ENCODE assay signal across 9 cellular contexts in the genomic region with DNA sequence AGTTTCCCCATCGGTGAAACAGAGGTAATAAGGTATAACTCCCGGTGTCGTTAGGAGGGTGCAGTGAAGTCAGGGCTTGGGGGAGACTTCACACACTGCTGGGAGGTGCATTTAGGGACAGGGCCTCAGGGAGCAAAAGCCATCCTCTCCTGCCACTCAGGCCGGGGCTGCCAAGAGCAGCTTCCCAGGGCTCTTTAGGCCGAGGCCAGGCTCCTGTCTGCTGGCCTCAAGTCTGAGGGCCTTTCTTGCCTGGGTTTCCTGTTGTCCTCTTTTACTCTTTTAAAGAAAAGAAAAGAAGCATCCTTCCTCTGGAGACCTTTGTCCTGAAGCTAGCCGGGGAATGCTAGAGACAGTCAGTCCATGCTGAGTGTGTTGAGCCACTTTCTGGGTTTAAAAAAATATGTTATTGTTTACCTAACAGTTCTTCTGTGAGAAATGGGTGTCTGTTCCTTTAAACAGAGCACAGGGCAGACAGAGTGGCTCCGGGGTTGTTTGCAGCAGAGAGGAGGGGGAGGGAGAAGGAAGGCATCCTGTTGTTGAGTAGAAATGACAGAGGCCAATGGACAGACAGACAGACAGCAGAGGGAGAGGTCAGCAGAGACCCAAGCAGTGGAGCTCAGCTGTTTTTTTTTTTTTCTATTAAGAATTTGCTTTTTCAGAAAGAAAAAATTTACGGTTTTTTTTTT.
DNase-seq lines count a peak whose midpoint lies in the region; TF ChIP-seq lines count a peak whose summit lies in the region.
"Had no signal": no experiment of that assay in that cellular context is flagged by ENCODE, and none has a peak within 500 bp of the region (broad histone marks: within the 10 kb centered on the region; RNA-seq: fewer than 3 reads in every experiment).

No MANE protein-coding gene starts in this region.

- H2BK5ac ChIP-seq in trophoblast cell (ENCODE audit: low read depth, low read length, poor library complexity) = peak overlapping the region; percentile 98

- peak overlapping the region; percentile 92 for H3K14ac ChIP-seq in trophoblast cell (ENCODE audit: low read length)

- no peak overlapping the region for H3K9ac ChIP-seq in trophoblast cell (ENCODE audit: low read length)

- peak overlapping the region; percentile 91 for H3K27ac ChIP-seq in trophoblast cell (ENCODE audit: low read depth, low read length)
- no peak overlapping the region for H3K27ac ChIP-seq in effector memory CD4-positive, alpha-beta T cell (ENCODE audit: insufficient read depth, low read length, poor library complexity, severe bottlenecking)
- H3K27ac ChIP-seq: epithelial cell of prostate had no signal

- in situ Hi-C loops in GM13977 (cut with MboI; ENCODE audit: low pct_unique_long_range_greater_than_20kb, low sequenced_read_pairs, unreplicated experiment) = no loop called here

- H4K12ac ChIP-seq in trophoblast cell (ENCODE audit: low read depth, low read length) = peak overlapping the region; percentile 28

- no peaks in the 10 kb centered on the region for H3K9me3 ChIP-seq in trophoblast cell (ENCODE audit: insufficient read depth, low read depth, low read length)
- no peaks in the 10 kb centered on the region for H3K9me3 ChIP-seq in effector memory CD4-positive, alpha-beta T cell (ENCODE audit: control insufficient read depth, low read length)

- H2BK12ac ChIP-seq in trophoblast cell (ENCODE audit: low read length) = peak overlapping the region; percentile 96

- H4K8ac ChIP-seq in trophoblast cell (ENCODE audit: low read depth, low read length) = peak overlapping the region; percentile 96

- H3K23ac ChIP-seq in trophoblast cell (ENCODE audit: low read length) = no peak overlapping the region

- peak overlapping the region; percentile 52 for H2AFZ ChIP-seq in trophoblast cell (ENCODE audit: insufficient read depth, low read length, poor library complexity)

- DNase-seq in NCI-H2171 treated with DMSO at 0.1 percent for 48 hours (lab: John Stamatoyannopoulos, UW) = peak; percentile 21
- DNase-seq in NCI-H2171 (lab: John Stamatoyannopoulos, UW) = no peak
- peak; percentile 35 for DNase-seq in NCI-H2227 (lab: John Stamatoyannopoulos, UW; ENCODE audit: unreplicated experiment)
- DNase-seq in dermis blood vessel endothelial cell = peak; percentile 57
- DNase-seq in trophoblast cell = no peak
- no peak for DNase-seq in GM13977 (ENCODE audit: low spot score)
- no peak for DNase-seq in inferior parietal cortex (ENCODE audit: extremely low spot score)
- DNase-seq in effector memory CD4-positive, alpha-beta T cell = no peak

- peak overlapping the region; percentile 98 for H2BK120ac ChIP-seq in trophoblast cell (ENCODE audit: insufficient read depth, low read length, poor library complexity)

- no peak overlapping the region for H3K4me2 ChIP-seq in trophoblast cell (ENCODE audit: low read length)

- H3K36me3 ChIP-seq in trophoblast cell (ENCODE audit: control insufficient read depth in 1 of 2, insufficient read depth in 2 of 2, low read length in 2 of 2) = no peaks in the 10 kb centered on the region
- no peaks in the 10 kb centered on the region for H3K36me3 ChIP-seq in effector memory CD4-positive, alpha-beta T cell (ENCODE audit: control insufficient read depth, insufficient read depth, low read length)

- WGBS in trophoblast cell (ENCODE audit: extremely low coverage, insufficient coverage, insufficient read length) = no CpG with 5 or more reads among the region's 8 CpGs

- peaks cover 12 to 19% of the 10 kb centered on the region in 2 experiments for H3K4me1 ChIP-seq in trophoblast cell (ENCODE audit: control insufficient read depth in 1 of 2, insufficient read depth in 2 of 2, low read length in 2 of 2)
- H3K4me1 ChIP-seq in effector memory CD4-positive, alpha-beta T cell (ENCODE audit: control insufficient read depth, insufficient read depth, low read length, poor library complexity, severe bottlenecking) = no peaks in the 10 kb centered on the region

- H3K79me2 ChIP-seq in trophoblast cell (ENCODE audit: control insufficient read depth, insufficient read depth, low read length, poor library complexity) = peaks cover 4% of the 10 kb centered on the region

- no peak overlapping the region for H3K4me3 ChIP-seq in trophoblast cell (ENCODE audit: low read depth, low read length)
- no peak overlapping the region for H3K4me3 ChIP-seq in effector memory CD4-positive, alpha-beta T cell (ENCODE audit: insufficient read depth, low read depth, low read length, poor library complexity, severe bottlenecking)

- H3K4ac ChIP-seq in trophoblast cell (ENCODE audit: low read depth, low read length) = peak overlapping the region; percentile 78

- peak overlapping the region; percentile 95 for H3K18ac ChIP-seq in trophoblast cell (ENCODE audit: low read length)

- no peak for TF ChIP-seq CTCF in GM13977 (IDR thresholded peaks at IDR 0.05; ENCODE audit: extremely low read depth, insufficient read depth, missing control alignments)

- peaks cover 21% of the 10 kb centered on the region for H3K79me1 ChIP-seq in trophoblast cell (ENCODE audit: low read length)

- peak overlapping the region; percentile 90 for H2AK5ac ChIP-seq in trophoblast cell (ENCODE audit: low read length)

- H3K27me3 ChIP-seq in trophoblast cell (ENCODE audit: insufficient read depth, low read length) = no peaks in the 10 kb centered on the region
- H3K27me3 ChIP-seq in effector memory CD4-positive, alpha-beta T cell (replicated peaks; ENCODE audit: control insufficient read depth, insufficient read depth, low read length, poor library complexity, severe bottlenecking) = no peaks in the 10 kb centered on the region

- H4K91ac ChIP-seq in trophoblast cell (ENCODE audit: low read depth, low read length) = peak overlapping the region; percentile 98

Comparison
In these comparisons a context has a peak if more than half of its experiments do, and no peak if none do; other contexts are left out.
1. DNase-seq: peak in NCI-H2171 treated with DMSO at 0.1 percent for 48 hours (single experiment), NCI-H2227 (single experiment) and dermis blood vessel endothelial cell (single experiment); none in NCI-H2171 (single experiment), trophoblast cell (0 of 2), GM13977 (single experiment), inferior parietal cortex (single experiment) and effector memory CD4-positive, alpha-beta T cell (0 of 3).